Comparison of ENCODE assay signal across 18 cellular contexts in genomic region chr11:1226226-1226961, GRCh38. TPM values are rescaled to one million over a fixed set of nuclear protein-coding genes. Genes with fewer than 3 reads are reported as not detected.
A peak's percentile ranks its signal among the peaks of the same experiment; 100 is the strongest.
DNase-seq lines count a peak whose midpoint lies in the region; ATAC-seq and TF ChIP-seq lines count a peak whose summit lies in the region.
"Had no signal": no experiment of that assay in that cellular context is flagged by ENCODE, and none has a peak within 500 bp of the region (broad histone marks: within the 10 kb centered on the region; RNA-seq: fewer than 3 reads in every experiment).

No MANE protein-coding gene starts in this region.

- no peaks in the 10 kb centered on the region for H3K36me3 Mint-ChIP-seq in activated naive CD8-positive, alpha-beta T cell treated with anti-CD3 and anti-CD28 coated beads, Interleukin-2, amount 10 ng/mL, durations not matched to agents 7 days and 5 days
- H3K36me3 Mint-ChIP-seq in activated naive CD8-positive, alpha-beta T cell treated with anti-CD3 and anti-CD28 coated beads, Interleukin-2, amount 50 U/mL, for 24 hours (ENCODE audit: low read depth): no peaks in the 10 kb centered on the region
- H3K36me3 Mint-ChIP-seq in type B pancreatic cell: no peaks in the 10 kb centered on the region
- H3K36me3 Mint-ChIP-seq: activated naive CD4-positive, alpha-beta T cell treated with anti-CD3 and anti-CD28 coated beads, Interleukin-2, amount 50 U/mL, for 24 hours; IgD-negative memory B cell had no signal

- no peak for ATAC-seq in activated naive CD8-positive, alpha-beta T cell treated with anti-CD3 and anti-CD28 coated beads, Interleukin-2, amount 10 ng/mL, durations not matched to agents 7 days and 5 days (ENCODE audit: low read depth)
- no peak for ATAC-seq in activated naive CD8-positive, alpha-beta T cell treated with anti-CD3 and anti-CD28 coated beads, Interleukin-2, amount 50 U/mL, for 24 hours
- ATAC-seq in left colon (no peak), HG02642 (IDR thresholded peaks at IDR 0.05; ENCODE audit: poor library complexity, unreplicated experiment) (no peak), GM21381 (IDR thresholded peaks at IDR 0.05; ENCODE audit: unreplicated experiment) (no peak), HG02798 (IDR thresholded peaks at IDR 0.05; ENCODE audit: poor library complexity, unreplicated experiment) (no peak)

- H3K27me3 ChIP-seq in WERI-Rb-1 (ENCODE audit: insufficient read depth, low read depth, severe bottlenecking): no peaks in the 10 kb centered on the region

- POLR2A ChIA-PET in activated naive CD8-positive, alpha-beta T cell treated with anti-CD3 and anti-CD28 coated beads, Interleukin-2, amount 10 ng/mL, durations not matched to agents 7 days and 5 days (lab: Charles Lee): no interaction called here

- H3K36me3 ChIP-seq in WERI-Rb-1: no peaks in the 10 kb centered on the region
- H3K36me3 ChIP-seq: ovary, tibial artery had no signal

- DNase-seq in activated naive CD8-positive, alpha-beta T cell treated with anti-CD3 and anti-CD28 coated beads, Interleukin-2, amount 10 ng/mL, durations not matched to agents 7 days and 5 days: peak; percentile 35
- DNase-seq in activated naive CD8-positive, alpha-beta T cell treated with anti-CD3 and anti-CD28 coated beads, Interleukin-2, amount 50 U/mL, for 24 hours: no peak
- DNase-seq in WERI-Rb-1 (peak; percentile 33), left colon (peak; percentile 18 to 23), type B pancreatic cell (ENCODE audit: extremely low spot score, unreplicated experiment) (peak; percentile 70)
- DNase-seq: cerebellar nuclear complex, DMS 273 treated with DMSO at 0.1 percent for 48 hours, NCI-H1417, NCI-H510A treated with DMSO at 0.1 percent for 48 hours, RPMI8226 had no signal

- no peaks in the 10 kb centered on the region for H3K9me3 Mint-ChIP-seq in activated naive CD8-positive, alpha-beta T cell treated with anti-CD3 and anti-CD28 coated beads, Interleukin-2, amount 10 ng/mL, durations not matched to agents 7 days and 5 days
- no peaks in the 10 kb centered on the region for H3K9me3 Mint-ChIP-seq in activated naive CD8-positive, alpha-beta T cell treated with anti-CD3 and anti-CD28 coated beads, Interleukin-2, amount 50 U/mL, for 24 hours
- H3K9me3 Mint-ChIP-seq in type B pancreatic cell: no peaks in the 10 kb centered on the region
- H3K9me3 Mint-ChIP-seq: activated naive CD4-positive, alpha-beta T cell treated with anti-CD3 and anti-CD28 coated beads, Interleukin-2, amount 50 U/mL, for 24 hours; IgD-negative memory B cell had no signal

- no peaks in the 10 kb centered on the region for H3K4me1 Mint-ChIP-seq in activated naive CD8-positive, alpha-beta T cell treated with anti-CD3 and anti-CD28 coated beads, Interleukin-2, amount 10 ng/mL, durations not matched to agents 7 days and 5 days
- no peaks in the 10 kb centered on the region for H3K4me1 Mint-ChIP-seq in activated naive CD8-positive, alpha-beta T cell treated with anti-CD3 and anti-CD28 coated beads, Interleukin-2, amount 50 U/mL, for 24 hours
- no peaks in the 10 kb centered on the region for H3K4me1 Mint-ChIP-seq in type B pancreatic cell (ENCODE audit: unreplicated experiment)
- H3K4me1 Mint-ChIP-seq: activated naive CD4-positive, alpha-beta T cell treated with anti-CD3 and anti-CD28 coated beads, Interleukin-2, amount 50 U/mL, for 24 hours had no signal

- TF ChIP-seq CTCF in WERI-Rb-1 (IDR thresholded peaks at IDR 0.05; ENCODE audit: low read depth, low read length): peak; percentile 37
- TF ChIP-seq CTCF in type B pancreatic cell (conservative IDR thresholded peaks at IDR 0.05): no peak

- no peaks in the 10 kb centered on the region for H3K9me3 ChIP-seq in WERI-Rb-1 (ENCODE audit: severe bottlenecking)
- H3K9me3 ChIP-seq: ovary, tibial artery had no signal

- no peak overlapping the region for H3K27ac Mint-ChIP-seq in activated naive CD8-positive, alpha-beta T cell treated with anti-CD3 and anti-CD28 coated beads, Interleukin-2, amount 10 ng/mL, durations not matched to agents 7 days and 5 days
- H3K27ac Mint-ChIP-seq in activated naive CD8-positive, alpha-beta T cell treated with anti-CD3 and anti-CD28 coated beads, Interleukin-2, amount 50 U/mL, for 24 hours: no peak overlapping the region
- H3K27ac Mint-ChIP-seq in type B pancreatic cell: no peak overlapping the region
- H3K27ac Mint-ChIP-seq: activated naive CD4-positive, alpha-beta T cell treated with anti-CD3 and anti-CD28 coated beads, Interleukin-2, amount 50 U/mL, for 24 hours had no signal

- H3K27me3 Mint-ChIP-seq in activated naive CD8-positive, alpha-beta T cell treated with anti-CD3 and anti-CD28 coated beads, Interleukin-2, amount 10 ng/mL, durations not matched to agents 7 days and 5 days: no peaks in the 10 kb centered on the region
- peaks cover 2% of the 10 kb centered on the region for H3K27me3 Mint-ChIP-seq in activated naive CD8-positive, alpha-beta T cell treated with anti-CD3 and anti-CD28 coated beads, Interleukin-2, amount 50 U/mL, for 24 hours
- peaks cover under 1% of the 10 kb centered on the region for H3K27me3 Mint-ChIP-seq in type B pancreatic cell

- no peak overlapping the region for H3K27ac ChIP-seq in WERI-Rb-1
- H3K27ac ChIP-seq: ovary, tibial artery had no signal

- intact Hi-C loops in left colon (cut with DNase I, micrococcal nuclease): no loop called here

- H3K4me3 Mint-ChIP-seq in activated naive CD8-positive, alpha-beta T cell treated with anti-CD3 and anti-CD28 coated beads, Interleukin-2, amount 10 ng/mL, durations not matched to agents 7 days and 5 days: no peak overlapping the region
- H3K4me3 Mint-ChIP-seq in activated naive CD8-positive, alpha-beta T cell treated with anti-CD3 and anti-CD28 coated beads, Interleukin-2, amount 50 U/mL, for 24 hours: no peak overlapping the region
- H3K4me3 Mint-ChIP-seq in type B pancreatic cell: no peak overlapping the region
- H3K4me3 Mint-ChIP-seq: activated naive CD4-positive, alpha-beta T cell treated with anti-CD3 and anti-CD28 coated beads, Interleukin-2, amount 50 U/mL, for 24 hours; IgD-negative memory B cell had no signal

- no peak overlapping the region for H3K4me3 ChIP-seq in WERI-Rb-1 (ENCODE audit: low read depth, low read length)
- H3K4me3 ChIP-seq: lung, ovary, tibial artery had no signal

RNA-seq across cellular contexts. Expression of gene MUC5B, which starts 3.5 kb away (rescaled TPM):
- not detected for total RNA-seq in activated naive CD8-positive, alpha-beta T cell treated with anti-CD3 and anti-CD28 coated beads, Interleukin-2, amount 10 ng/mL, durations not matched to agents 7 days and 5 days
- total RNA-seq in left colon (100 to 1,000 TPM; 258 to 369 TPM), type B pancreatic cell (ENCODE audit: low replicate concordance) (0.48 and 2.0 TPM in 2 replicates)

Comparison
In these comparisons a context has a peak if more than half of its experiments do, and no peak if none do; other contexts are left out.
1. RNA of gene MUC5B, which starts 3.5 kb away (total RNA-seq): 258 to 369 TPM in left colon; 0.48 to 2.0 TPM in type B pancreatic cell and not detected in activated naive CD8-positive, alpha-beta T cell treated with anti-CD3 and anti-CD28 coated beads, Interleukin-2, amount 10 ng/mL, durations not matched to agents 7 days and 5 days; every median in the first group is over 10 times any median in the second.